20 cellular contexts compared by ENCODE assay signal in genomic region chr1:109721046-109721445, GRCh38. TPM values are rescaled to one million over a fixed set of nuclear protein-coding genes. Genes with fewer than 3 reads are reported as not detected.
DNase-seq lines count a peak whose midpoint lies in the region; ATAC-seq and TF ChIP-seq lines count a peak whose summit lies in the region.
"Had no signal": no experiment of that assay in that cellular context is flagged by ENCODE, and none has a peak within 500 bp of the region (broad histone marks: within the 10 kb centered on the region; RNA-seq: fewer than 3 reads in every experiment).

No MANE protein-coding gene starts in this region.

- no peak overlapping the region for H2AFZ ChIP-seq in mesenchymal stem cell (ENCODE audit: low read depth, low read length)

- WGBS in mesenchymal stem cell, result 94% methylated on average over 3 of the region's 5 CpGs

- H3K9me3 ChIP-seq in mesenchymal stem cell (ENCODE audit: control insufficient read depth, low read length), result peaks cover 3% of the 10 kb centered on the region

- no peak overlapping the region for H2BK5ac ChIP-seq in mesenchymal stem cell (ENCODE audit: low read depth, low read length, poor library complexity, severe bottlenecking)

- peak; percentile 51 for DNase-seq in GM03348 (ENCODE audit: low spot score)
- peak; percentile 7 for DNase-seq in NB4 (ENCODE audit: low read depth)
- DNase-seq in choroid plexus epithelial cell (ENCODE audit: low read depth), result peak; percentile 36
- DNase-seq in mesenchymal stem cell, result peak; percentile 11
- no peak for DNase-seq in NCI-H510A (lab: John Stamatoyannopoulos, UW)
- no peak for DNase-seq in superior temporal gyrus (ENCODE audit: extremely low spot score)
- DNase-seq in DMS114 treated with DMSO at 0.1 percent for 48 hours (lab: John Stamatoyannopoulos, UW; ENCODE audit: unreplicated experiment), result no peak
- DNase-seq: Calu3; CD8-positive, alpha-beta T cell; H7; HFFc6; NCI-H1105; NCI-H1694 treated with DMSO at 0.1 percent for 48 hours; NCI-H524; PC-3; RPMI8226; SHP77 treated with DMSO at 0.1 percent for 48 hours had no signal

- H3K27ac ChIP-seq in mesenchymal stem cell (ENCODE audit: low read length, poor library complexity, severe bottlenecking), result no peak overlapping the region
- H3K27ac ChIP-seq: BLaER1 treated with 17β-estradiol and CSF1 and Interleukin-3, amounts not matched to agents 10 nM and 100 nM had no signal

- H3K36me3 ChIP-seq in mesenchymal stem cell (ENCODE audit: control insufficient read depth in 1 of 2, insufficient read depth in 2 of 2, low read depth in 1 of 2, low read length in 2 of 2), result no peaks in the 10 kb centered on the region
- H3K36me3 ChIP-seq: BLaER1 treated with 17β-estradiol and CSF1 and Interleukin-3, amounts not matched to agents 10 nM and 100 nM had no signal

- no peak overlapping the region for H2BK120ac ChIP-seq in mesenchymal stem cell (ENCODE audit: low read depth, low read length)

- no peak overlapping the region for H2AK5ac ChIP-seq in mesenchymal stem cell (ENCODE audit: low read length, severe bottlenecking)

- no peaks in the 10 kb centered on the region for H3K79me1 ChIP-seq in mesenchymal stem cell (replicated peaks; ENCODE audit: low read length, poor library complexity, severe bottlenecking)

- H3K4me1 ChIP-seq in mesenchymal stem cell (ENCODE audit: control insufficient read depth, insufficient read depth, low read depth, low read length), result peaks cover 2% of the 10 kb centered on the region

- no peak overlapping the region for H3K4ac ChIP-seq in mesenchymal stem cell (ENCODE audit: low read depth in 1 of 2, low read length in 2 of 2)

- no peak overlapping the region for H3K14ac ChIP-seq in mesenchymal stem cell (ENCODE audit: low read length in 2 of 2)

- no peak for TF ChIP-seq POLR2A in NB4 (IDR thresholded peaks at IDR 0.05; ENCODE audit: extremely low read depth, insufficient read length)

- H3K4me2 ChIP-seq in mesenchymal stem cell (ENCODE audit: low read length, poor library complexity, severe bottlenecking), result no peak overlapping the region

- no peak overlapping the region for H3K23ac ChIP-seq in mesenchymal stem cell (ENCODE audit: low read length in 2 of 2)

- H4K91ac ChIP-seq in mesenchymal stem cell (ENCODE audit: low read length), result no peak overlapping the region

- H3K18ac ChIP-seq in mesenchymal stem cell (ENCODE audit: low read depth in 1 of 2, low read length in 2 of 2), result no peak overlapping the region

- no peak overlapping the region for H3K9ac ChIP-seq in mesenchymal stem cell (ENCODE audit: low read length)
- H3K9ac ChIP-seq: BLaER1 treated with 17β-estradiol and CSF1 and Interleukin-3, amounts not matched to agents 10 nM and 100 nM had no signal

- no peak overlapping the region for H2BK12ac ChIP-seq in mesenchymal stem cell (ENCODE audit: low read length in 2 of 2)

- H3K27me3 ChIP-seq in mesenchymal stem cell (ENCODE audit: control insufficient read depth in 1 of 2, insufficient read depth in 1 of 2, low read length in 2 of 2), result no peaks in the 10 kb centered on the region
- H3K27me3 ChIP-seq: BLaER1 treated with 17β-estradiol and CSF1 and Interleukin-3, amounts not matched to agents 10 nM and 100 nM had no signal

- no peak overlapping the region for H4K8ac ChIP-seq in mesenchymal stem cell (ENCODE audit: low read length)

- H3K4me3 ChIP-seq in NB4 (ENCODE audit: low read depth, low read length) (no peak overlapping the region), choroid plexus epithelial cell (ENCODE audit: low read depth, low read length) (no peak overlapping the region), mesenchymal stem cell (ENCODE audit: insufficient read depth in 1 of 2, low read depth in 1 of 2, low read length in 2 of 2) (no peak overlapping the region)
- H3K4me3 ChIP-seq: BLaER1 treated with 17β-estradiol and CSF1 and Interleukin-3, amounts not matched to agents 10 nM and 100 nM had no signal

- no peak overlapping the region for H2BK15ac ChIP-seq in mesenchymal stem cell (ENCODE audit: low read depth, poor library complexity, severe bottlenecking)

- ATAC-seq in GM21619 (IDR thresholded peaks at IDR 0.05; ENCODE audit: unreplicated experiment), result no peak
- ATAC-seq: CD8-positive, alpha-beta T cell; PC-3; SK-N-SH treated with all-trans-retinoic acid at 6 μM for 48 hours had no signal

- TF ChIP-seq CTCF in NB4 (IDR thresholded peaks at IDR 0.05; ENCODE audit: low read depth, low read length) (no peak), choroid plexus epithelial cell (conservative IDR thresholded peaks at IDR 0.05; ENCODE audit: low read depth, low read length) (no peak)

RNA-seq across cellular contexts. Expression of gene GSTM5, which starts 9.0 kb away (rescaled TPM):
- polyA plus RNA-seq in mesenchymal stem cell (2013, experiment 1 of 2), result not detected
- not detected for polyA plus RNA-seq in mesenchymal stem cell (2013, experiment 2 of 2)

RNA-seq across cellular contexts. Expression of gene GSTM3, which starts 19.8 kb away (rescaled TPM):
- 203 TPM for polyA plus RNA-seq in mesenchymal stem cell (2013, experiment 1 of 2)
- 207 TPM for polyA plus RNA-seq in mesenchymal stem cell (2013, experiment 2 of 2)

RNA-seq across cellular contexts. Expression of gene GSTM1, which starts 33.4 kb away (rescaled TPM):
- polyA plus RNA-seq in mesenchymal stem cell (2013, experiment 1 of 2), result 33.6 TPM
- 34.4 TPM for polyA plus RNA-seq in mesenchymal stem cell (2013, experiment 2 of 2)

RNA-seq across cellular contexts. Expression of gene EPS8L3, which starts 42.7 kb away (rescaled TPM):
- not detected for polyA plus RNA-seq in mesenchymal stem cell (2013, experiment 1 of 2)
- polyA plus RNA-seq in mesenchymal stem cell (2013, experiment 2 of 2), result not detected

RNA-seq across cellular contexts. Expression of gene GSTM2, which starts 53.2 kb away (rescaled TPM):
- 75.2 TPM for polyA plus RNA-seq in mesenchymal stem cell (2013, experiment 1 of 2)
- polyA plus RNA-seq in mesenchymal stem cell (2013, experiment 2 of 2), result 70.3 TPM

Comparison
In these comparisons a context has a peak if more than half of its experiments do, and no peak if none do; other contexts are left out.
1. DNase-seq: peak in GM03348 (single experiment), NB4 (single experiment), choroid plexus epithelial cell (single experiment) and mesenchymal stem cell (single experiment); none in NCI-H510A (single experiment), superior temporal gyrus (single experiment) and DMS114 treated with DMSO at 0.1 percent for 48 hours (single experiment).